ENCODE assay signal across 8 cellular contexts in the genomic region with DNA sequence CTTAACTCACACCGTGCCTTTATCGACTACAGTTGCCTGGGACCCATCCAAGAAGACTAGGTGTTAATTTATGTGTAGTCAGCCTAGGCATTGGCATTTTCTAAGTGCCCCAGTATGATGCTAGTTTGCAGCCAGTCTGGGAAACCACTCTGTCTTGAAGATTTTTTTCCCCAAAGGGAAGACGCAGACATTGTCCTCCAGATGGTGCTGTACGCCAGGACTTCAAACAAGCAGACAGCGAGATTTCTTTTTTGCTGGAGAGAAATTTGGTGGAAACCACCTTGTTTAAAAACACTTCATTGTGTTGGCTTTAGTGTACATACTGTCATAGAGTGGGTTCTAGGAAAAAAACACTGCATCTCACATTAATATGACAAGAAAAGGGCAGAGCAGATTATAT. TPM values are rescaled to one million over a fixed set of nuclear protein-coding genes. Genes with fewer than 3 reads are reported as not detected.
DNase-seq lines count a peak whose midpoint lies in the region; ATAC-seq and TF ChIP-seq lines count a peak whose summit lies in the region.

No MANE protein-coding gene starts in this region.

- no peak overlapping the region for H3K27ac Mint-ChIP-seq in activated CD4-positive, alpha-beta T cell treated with anti-CD3 and anti-CD28 coated beads, Interleukin-2, amount 10 ng/mL, durations not matched to agents 7 days and 5 days

- H3K36me3 ChIP-seq in body of pancreas (replicated peaks in 1 of 2; ENCODE audit: insufficient read depth in 1 of 2, low read depth in 2 of 2) = no peaks in the 10 kb centered on the region

- no peaks in the 10 kb centered on the region for H3K27me3 ChIP-seq in body of pancreas

- peaks cover 12% of the 10 kb centered on the region for H3K4me1 Mint-ChIP-seq in activated CD4-positive, alpha-beta T cell treated with anti-CD3 and anti-CD28 coated beads, Interleukin-2, amount 10 ng/mL, durations not matched to agents 7 days and 5 days

- no peaks in the 10 kb centered on the region for H3K9me3 ChIP-seq in body of pancreas

- POLR2A ChIA-PET in activated CD4-positive, alpha-beta T cell treated with anti-CD3 and anti-CD28 coated beads, Interleukin-2, amount 10 ng/mL, durations not matched to agents 7 days and 5 days (lab: Charles Lee) = no interaction called here

- no peaks in the 10 kb centered on the region for H3K36me3 Mint-ChIP-seq in activated CD4-positive, alpha-beta T cell treated with anti-CD3 and anti-CD28 coated beads, Interleukin-2, amount 10 ng/mL, durations not matched to agents 7 days and 5 days (ENCODE audit: low read depth)

- no peaks in the 10 kb centered on the region for H3K4me1 ChIP-seq in body of pancreas

- no peaks in the 10 kb centered on the region for H3K27me3 Mint-ChIP-seq in activated CD4-positive, alpha-beta T cell treated with anti-CD3 and anti-CD28 coated beads, Interleukin-2, amount 10 ng/mL, durations not matched to agents 7 days and 5 days

- CTCF ChIA-PET in activated CD4-positive, alpha-beta T cell treated with anti-CD3 and anti-CD28 coated beads, Interleukin-2, amount 10 ng/mL, durations not matched to agents 7 days and 5 days (lab: Charles Lee) = interaction anchor here (0.9 kb wide), 1 partner anchor 167 kb away, joined by 3 read pairs; no protein-coding TSS in a partner anchor

- ATAC-seq in SK-N-SH treated with all-trans-retinoic acid at 6 μM for 48 hours (peak; percentile 78), body of pancreas (no peak), GM19463 (IDR thresholded peaks at IDR 0.05; ENCODE audit: unreplicated experiment) (no peak), HG03097 (IDR thresholded peaks at IDR 0.05; ENCODE audit: low FRiP score, unreplicated experiment) (no peak)

- no peak for TF ChIP-seq POLR2A in body of pancreas (IDR thresholded peaks at IDR 0.05)

- DNase-seq in activated CD4-positive, alpha-beta T cell treated with anti-CD3 and anti-CD28 coated beads, Interleukin-2, amount 10 ng/mL, durations not matched to agents 7 days and 5 days = peak; percentile 40
- DNase-seq in activated CD4-positive, alpha-beta T cell treated with anti-CD3 and anti-CD28 coated beads, Interleukin-2, amount 50 U/mL, for 4 hours = no peak
- DNase-seq in LHCN-M2 (ENCODE audit: low read depth) (peak; percentile 38), iPS-NIHi7 (ENCODE audit: extremely low spot score) (peak; percentile 60), body of pancreas (no peak)

- H3K9me3 Mint-ChIP-seq in activated CD4-positive, alpha-beta T cell treated with anti-CD3 and anti-CD28 coated beads, Interleukin-2, amount 10 ng/mL, durations not matched to agents 7 days and 5 days = no peaks in the 10 kb centered on the region

- intact Hi-C loops in body of pancreas (cut with DNase I) = no loop called here

- 72 to 73% methylated on average over 5 of the region's 5 CpGs for WGBS in body of pancreas, 2 donors

- no peak overlapping the region for H3K27ac ChIP-seq in body of pancreas

- peak in 1 of 7 experiments; percentile 6 for TF ChIP-seq CTCF in body of pancreas (IDR thresholded peaks at IDR 0.05)

- no peak overlapping the region for H3K4me3 ChIP-seq in body of pancreas

- H3K4me3 Mint-ChIP-seq in activated CD4-positive, alpha-beta T cell treated with anti-CD3 and anti-CD28 coated beads, Interleukin-2, amount 10 ng/mL, durations not matched to agents 7 days and 5 days = no peak overlapping the region

TF ChIP-seq in SK-N-SH treated with all-trans-retinoic acid at 6 μM for 48 hours, 23 proteins besides CTCF, POLR2A, EP300 and RAD21:
- TF ChIP-seq, protein P1, sequence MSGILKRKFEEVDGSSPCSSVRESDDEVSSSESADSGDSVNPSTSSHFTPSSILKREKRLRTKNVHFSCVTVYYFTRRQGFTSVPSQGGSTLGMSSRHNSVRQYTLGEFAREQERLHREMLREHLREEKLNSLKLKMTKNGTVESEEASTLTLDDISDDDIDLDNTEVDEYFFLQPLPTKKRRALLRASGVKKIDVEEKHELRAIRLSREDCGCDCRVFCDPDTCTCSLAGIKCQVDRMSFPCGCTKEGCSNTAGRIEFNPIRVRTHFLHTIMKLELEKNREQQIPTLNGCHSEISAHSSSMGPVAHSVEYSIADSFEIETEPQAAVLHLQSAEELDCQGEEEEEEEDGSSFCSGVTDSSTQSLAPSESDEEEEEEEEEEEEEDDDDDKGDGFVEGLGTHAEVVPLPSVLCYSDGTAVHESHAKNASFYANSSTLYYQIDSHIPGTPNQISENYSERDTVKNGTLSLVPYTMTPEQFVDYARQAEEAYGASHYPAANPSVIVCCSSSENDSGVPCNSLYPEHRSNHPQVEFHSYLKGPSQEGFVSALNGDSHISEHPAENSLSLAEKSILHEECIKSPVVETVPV (CRISPR knock-in tag; IDR thresholded peaks at IDR 0.05) = no peak
- TF ChIP-seq ZNF8 (CRISPR knock-in tag; IDR thresholded peaks at IDR 0.05) = no peak
- TF ChIP-seq TSHZ2 (CRISPR knock-in tag; IDR thresholded peaks at IDR 0.05) = no peak
- TF ChIP-seq ZFP30 (CRISPR knock-in tag; IDR thresholded peaks at IDR 0.05) = no peak
- TF ChIP-seq ZNF565 (CRISPR knock-in tag; conservative IDR thresholded peaks at IDR 0.05; ENCODE audit: low read depth) = no peak
- TF ChIP-seq RARB (CRISPR knock-in tag; IDR thresholded peaks at IDR 0.05) = no peak
- no peak for TF ChIP-seq GLIS3 (CRISPR knock-in tag; IDR thresholded peaks at IDR 0.05)
- no peak for TF ChIP-seq ESRRG (CRISPR knock-in tag; IDR thresholded peaks at IDR 0.05)
- no peak for TF ChIP-seq CREB5 (CRISPR knock-in tag; IDR thresholded peaks at IDR 0.05; ENCODE audit: low read depth)
- no peak for TF ChIP-seq CSDC2 (CRISPR knock-in tag; IDR thresholded peaks at IDR 0.05)
- no peak for TF ChIP-seq ARNTL (CRISPR knock-in tag; IDR thresholded peaks at IDR 0.05; ENCODE audit: borderline replicate concordance, low read depth)
- TF ChIP-seq, protein P2, sequence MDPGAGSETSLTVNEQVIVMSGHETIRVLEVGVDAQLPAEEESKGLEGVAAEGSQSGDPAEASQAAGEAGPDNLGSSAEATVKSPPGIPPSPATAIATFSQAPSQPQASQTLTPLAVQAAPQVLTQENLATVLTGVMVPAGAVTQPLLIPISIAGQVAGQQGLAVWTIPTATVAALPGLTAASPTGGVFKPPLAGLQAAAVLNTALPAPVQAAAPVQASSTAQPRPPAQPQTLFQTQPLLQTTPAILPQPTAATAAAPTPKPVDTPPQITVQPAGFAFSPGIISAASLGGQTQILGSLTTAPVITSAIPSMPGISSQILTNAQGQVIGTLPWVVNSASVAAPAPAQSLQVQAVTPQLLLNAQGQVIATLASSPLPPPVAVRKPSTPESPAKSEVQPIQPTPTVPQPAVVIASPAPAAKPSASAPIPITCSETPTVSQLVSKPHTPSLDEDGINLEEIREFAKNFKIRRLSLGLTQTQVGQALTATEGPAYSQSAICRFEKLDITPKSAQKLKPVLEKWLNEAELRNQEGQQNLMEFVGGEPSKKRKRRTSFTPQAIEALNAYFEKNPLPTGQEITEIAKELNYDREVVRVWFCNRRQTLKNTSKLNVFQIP (CRISPR knock-in tag; IDR thresholded peaks at IDR 0.05; ENCODE audit: borderline replicate concordance, low read depth) = no peak
- TF ChIP-seq TOX (CRISPR knock-in tag; IDR thresholded peaks at IDR 0.05; ENCODE audit: borderline replicate concordance) = no peak
- TF ChIP-seq ISL1 (CRISPR knock-in tag; IDR thresholded peaks at IDR 0.05) = no peak
- no peak for TF ChIP-seq ZFP3 (CRISPR knock-in tag; IDR thresholded peaks at IDR 0.05)

RNA-seq across cellular contexts. Expression of gene ALDH5A1, which starts 30.0 kb away (rescaled TPM):
- 1 to 10 TPM; 3.2 to 3.6 TPM for total RNA-seq in activated CD4-positive, alpha-beta T cell treated with anti-CD3 and anti-CD28 coated beads, Interleukin-2, amount 10 ng/mL, durations not matched to agents 7 days and 5 days
- 0.57 and 0.77 TPM in 2 replicates for total RNA-seq in LHCN-M2 (2014; rRNA removed)
- 1.4 TPM for polyA plus RNA-seq in LHCN-M2 (2012)
- 1 to 10 TPM; 4.4 to 8.2 TPM for total RNA-seq in body of pancreas

RNA-seq across cellular contexts. Expression of gene GPLD1, which starts 35.4 kb away (rescaled TPM):
- total RNA-seq in activated CD4-positive, alpha-beta T cell treated with anti-CD3 and anti-CD28 coated beads, Interleukin-2, amount 10 ng/mL, durations not matched to agents 7 days and 5 days = under 1 TPM; 0.10 to 0.15 TPM
- total RNA-seq in LHCN-M2 (2014; rRNA removed) (not detected in 2 replicates), body of pancreas (1 to 10 TPM in 1 of 2 donors, under 1 TPM in 1; 0.66 to 2.6 TPM)
- 0.07 TPM for polyA plus RNA-seq in LHCN-M2 (2012)

Comparison
In these comparisons a context has a peak if more than half of its experiments do, and no peak if none do; other contexts are left out.
1. DNase-seq: peak in activated CD4-positive, alpha-beta T cell treated with anti-CD3 and anti-CD28 coated beads, Interleukin-2, amount 10 ng/mL, durations not matched to agents 7 days and 5 days (single experiment), LHCN-M2 (single experiment) and iPS-NIHi7 (single experiment); none in activated CD4-positive, alpha-beta T cell treated with anti-CD3 and anti-CD28 coated beads, Interleukin-2, amount 50 U/mL, for 4 hours (0 of 2) and body of pancreas (0 of 4).